In genomic region chr9:32526042-32526706, GRCh38 we compare ENCODE assay signal across 1 cellular context.
TF ChIP-seq lines count a peak whose summit lies in the region.

Gene RIGI, minus strand, starts transcription at chr9:32526196. Its CDS starts 30 bp downstream, at chr9:32526166.

TF ChIP-seq in HepG2, 621 proteins besides CTCF, POLR2A, EP300 and RAD21 (continued from another document and continues in another):
- no peak; the same call in 1 of the 2 replicates for TF ChIP-seq HMG20B (CRISPR knock-in tag; conservative IDR thresholded peaks at IDR 0.05)
- TF ChIP-seq, protein P1, sequence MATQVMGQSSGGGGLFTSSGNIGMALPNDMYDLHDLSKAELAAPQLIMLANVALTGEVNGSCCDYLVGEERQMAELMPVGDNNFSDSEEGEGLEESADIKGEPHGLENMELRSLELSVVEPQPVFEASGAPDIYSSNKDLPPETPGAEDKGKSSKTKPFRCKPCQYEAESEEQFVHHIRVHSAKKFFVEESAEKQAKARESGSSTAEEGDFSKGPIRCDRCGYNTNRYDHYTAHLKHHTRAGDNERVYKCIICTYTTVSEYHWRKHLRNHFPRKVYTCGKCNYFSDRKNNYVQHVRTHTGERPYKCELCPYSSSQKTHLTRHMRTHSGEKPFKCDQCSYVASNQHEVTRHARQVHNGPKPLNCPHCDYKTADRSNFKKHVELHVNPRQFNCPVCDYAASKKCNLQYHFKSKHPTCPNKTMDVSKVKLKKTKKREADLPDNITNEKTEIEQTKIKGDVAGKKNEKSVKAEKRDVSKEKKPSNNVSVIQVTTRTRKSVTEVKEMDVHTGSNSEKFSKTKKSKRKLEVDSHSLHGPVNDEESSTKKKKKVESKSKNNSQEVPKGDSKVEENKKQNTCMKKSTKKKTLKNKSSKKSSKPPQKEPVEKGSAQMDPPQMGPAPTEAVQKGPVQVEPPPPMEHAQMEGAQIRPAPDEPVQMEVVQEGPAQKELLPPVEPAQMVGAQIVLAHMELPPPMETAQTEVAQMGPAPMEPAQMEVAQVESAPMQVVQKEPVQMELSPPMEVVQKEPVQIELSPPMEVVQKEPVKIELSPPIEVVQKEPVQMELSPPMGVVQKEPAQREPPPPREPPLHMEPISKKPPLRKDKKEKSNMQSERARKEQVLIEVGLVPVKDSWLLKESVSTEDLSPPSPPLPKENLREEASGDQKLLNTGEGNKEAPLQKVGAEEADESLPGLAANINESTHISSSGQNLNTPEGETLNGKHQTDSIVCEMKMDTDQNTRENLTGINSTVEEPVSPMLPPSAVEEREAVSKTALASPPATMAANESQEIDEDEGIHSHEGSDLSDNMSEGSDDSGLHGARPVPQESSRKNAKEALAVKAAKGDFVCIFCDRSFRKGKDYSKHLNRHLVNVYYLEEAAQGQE (IDR thresholded peaks at IDR 0.05; ENCODE audit: borderline replicate concordance in 1 of 2, low read depth in 1 of 2, low read length in 2 of 2), result peak in 1 of 2 experiments; percentile 30; a peak in 1 of 4 replicates
- TF ChIP-seq AGO2 (optimal IDR thresholded peaks at IDR 0.05; ENCODE audit: low read depth, low read length), result peak; percentile 64
- 0 out of 2 replicates have a peak, but pooled peaks have one; percentile 61 for TF ChIP-seq KDM5B (CRISPR knock-in tag; IDR thresholded peaks at IDR 0.05; ENCODE audit: borderline replicate concordance)
- 0 out of 2 replicates have a peak, but pooled peaks have one; percentile 68 for TF ChIP-seq ZNF367 (CRISPR knock-in tag; IDR thresholded peaks at IDR 0.05; ENCODE audit: borderline replicate concordance)
- TF ChIP-seq ZNF292 (CRISPR knock-in tag; IDR thresholded peaks at IDR 0.05; ENCODE audit: borderline replicate concordance, low read depth), result peak; percentile 94
- peak; percentile 85; the same call in 1 of the 3 replicates for TF ChIP-seq MXI1 (IDR thresholded peaks at IDR 0.05; ENCODE audit: borderline replicate concordance, low read depth, low read length)
- peak; percentile 67 for TF ChIP-seq GABPB1 (CRISPR knock-in tag; IDR thresholded peaks at IDR 0.05)
- TF ChIP-seq, protein P2, sequence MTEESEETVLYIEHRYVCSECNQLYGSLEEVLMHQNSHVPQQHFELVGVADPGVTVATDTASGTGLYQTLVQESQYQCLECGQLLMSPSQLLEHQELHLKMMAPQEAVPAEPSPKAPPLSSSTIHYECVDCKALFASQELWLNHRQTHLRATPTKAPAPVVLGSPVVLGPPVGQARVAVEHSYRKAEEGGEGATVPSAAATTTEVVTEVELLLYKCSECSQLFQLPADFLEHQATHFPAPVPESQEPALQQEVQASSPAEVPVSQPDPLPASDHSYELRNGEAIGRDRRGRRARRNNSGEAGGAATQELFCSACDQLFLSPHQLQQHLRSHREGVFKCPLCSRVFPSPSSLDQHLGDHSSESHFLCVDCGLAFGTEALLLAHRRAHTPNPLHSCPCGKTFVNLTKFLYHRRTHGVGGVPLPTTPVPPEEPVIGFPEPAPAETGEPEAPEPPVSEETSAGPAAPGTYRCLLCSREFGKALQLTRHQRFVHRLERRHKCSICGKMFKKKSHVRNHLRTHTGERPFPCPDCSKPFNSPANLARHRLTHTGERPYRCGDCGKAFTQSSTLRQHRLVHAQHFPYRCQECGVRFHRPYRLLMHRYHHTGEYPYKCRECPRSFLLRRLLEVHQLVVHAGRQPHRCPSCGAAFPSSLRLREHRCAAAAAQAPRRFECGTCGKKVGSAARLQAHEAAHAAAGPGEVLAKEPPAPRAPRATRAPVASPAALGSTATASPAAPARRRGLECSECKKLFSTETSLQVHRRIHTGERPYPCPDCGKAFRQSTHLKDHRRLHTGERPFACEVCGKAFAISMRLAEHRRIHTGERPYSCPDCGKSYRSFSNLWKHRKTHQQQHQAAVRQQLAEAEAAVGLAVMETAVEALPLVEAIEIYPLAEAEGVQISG (CRISPR knock-in tag; IDR thresholded peaks at IDR 0.05), result peak; percentile 54
- TF ChIP-seq FOXA1 (IDR thresholded peaks at IDR 0.05), result no peak
- TF ChIP-seq FOXA1 (CRISPR knock-in tag; IDR thresholded peaks at IDR 0.05), result 0 out of 2 replicates have a peak, but pooled peaks have one; percentile 40
- TF ChIP-seq, protein P3, sequence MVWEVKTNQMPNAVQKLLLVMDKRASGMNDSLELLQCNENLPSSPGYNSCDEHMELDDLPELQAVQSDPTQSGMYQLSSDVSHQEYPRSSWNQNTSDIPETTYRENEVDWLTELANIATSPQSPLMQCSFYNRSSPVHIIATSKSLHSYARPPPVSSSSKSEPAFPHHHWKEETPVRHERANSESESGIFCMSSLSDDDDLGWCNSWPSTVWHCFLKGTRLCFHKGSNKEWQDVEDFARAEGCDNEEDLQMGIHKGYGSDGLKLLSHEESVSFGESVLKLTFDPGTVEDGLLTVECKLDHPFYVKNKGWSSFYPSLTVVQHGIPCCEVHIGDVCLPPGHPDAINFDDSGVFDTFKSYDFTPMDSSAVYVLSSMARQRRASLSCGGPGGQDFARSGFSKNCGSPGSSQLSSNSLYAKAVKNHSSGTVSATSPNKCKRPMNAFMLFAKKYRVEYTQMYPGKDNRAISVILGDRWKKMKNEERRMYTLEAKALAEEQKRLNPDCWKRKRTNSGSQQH (CRISPR knock-in tag; IDR thresholded peaks at IDR 0.05; ENCODE audit: low read depth), result 0 out of 2 replicates have a peak, but pooled peaks have one; percentile 41
- TF ChIP-seq ZNF547 (CRISPR knock-in tag; IDR thresholded peaks at IDR 0.05), result 0 out of 2 replicates have a peak, but pooled peaks have one; percentile 5
- 0 out of 2 replicates have a peak, but pooled peaks have one; percentile 42 for TF ChIP-seq ZNF639 (CRISPR knock-in tag; conservative IDR thresholded peaks at IDR 0.05)
- peak; percentile 49 for TF ChIP-seq ZFX (CRISPR knock-in tag; IDR thresholded peaks at IDR 0.05; ENCODE audit: low read depth)
- TF ChIP-seq ZSCAN9 (CRISPR knock-in tag; IDR thresholded peaks at IDR 0.05; ENCODE audit: borderline replicate concordance), result peak; percentile 67
- peak; percentile 76; the same call in 1 of the 2 replicates for TF ChIP-seq ZNF580 (CRISPR knock-in tag; IDR thresholded peaks at IDR 0.05; ENCODE audit: borderline replicate concordance, low read depth)
- no peak for TF ChIP-seq CENPBD1 (CRISPR knock-in tag; IDR thresholded peaks at IDR 0.05; ENCODE audit: borderline replicate concordance, low read depth)
- 0 out of 2 replicates have a peak, but pooled peaks have one; percentile 47 for TF ChIP-seq ZNF510 (CRISPR knock-in tag; IDR thresholded peaks at IDR 0.05; ENCODE audit: low read depth)
- TF ChIP-seq ELF3 (CRISPR knock-in tag; IDR thresholded peaks at IDR 0.05), result 0 out of 2 replicates have a peak, but pooled peaks have one; percentile 20
- no peak for TF ChIP-seq TCF7 (IDR thresholded peaks at IDR 0.05; ENCODE audit: low read depth)
- no peak for TF ChIP-seq ZNF800 (CRISPR knock-in tag; IDR thresholded peaks at IDR 0.05)
- TF ChIP-seq ZNF263 (CRISPR knock-in tag; IDR thresholded peaks at IDR 0.05), result no peak
- peak; percentile 77; the same call in 1 of the 2 replicates for TF ChIP-seq KDM5A (IDR thresholded peaks at IDR 0.05; ENCODE audit: borderline replicate concordance, low read length)
- 0 out of 2 replicates have a peak, but pooled peaks have one; percentile 54 for TF ChIP-seq ZNF160 (CRISPR knock-in tag; IDR thresholded peaks at IDR 0.05)
- no peak for TF ChIP-seq RFX1 (IDR thresholded peaks at IDR 0.05)
- TF ChIP-seq HINFP (CRISPR knock-in tag; IDR thresholded peaks at IDR 0.05; ENCODE audit: low read depth), result 0 out of 2 replicates have a peak, but pooled peaks have one; percentile 23
- TF ChIP-seq ZNF816 (CRISPR knock-in tag; IDR thresholded peaks at IDR 0.05; ENCODE audit: borderline replicate concordance), result peak; percentile 85; the same call in 1 of the 2 replicates
- peak; percentile 68 for TF ChIP-seq ZMYM4 (CRISPR knock-in tag; IDR thresholded peaks at IDR 0.05)
- peak; percentile 72 for TF ChIP-seq DR1 (CRISPR knock-in tag; IDR thresholded peaks at IDR 0.05)
- TF ChIP-seq PHF8 (CRISPR knock-in tag; IDR thresholded peaks at IDR 0.05), result peak; percentile 74
- no peak for TF ChIP-seq PCBP2 (optimal IDR thresholded peaks at IDR 0.05; ENCODE audit: low read depth, low read length, poor library complexity, severe bottlenecking)
- peak; percentile 54; the same call in 1 of the 2 replicates for TF ChIP-seq MTA1 (CRISPR knock-in tag; IDR thresholded peaks at IDR 0.05; ENCODE audit: borderline replicate concordance)
- TF ChIP-seq PRPF4 (IDR thresholded peaks at IDR 0.05; ENCODE audit: low read depth, low read length, poor library complexity, severe bottlenecking), result no peak
- TF ChIP-seq ONECUT2 (CRISPR knock-in tag; IDR thresholded peaks at IDR 0.05), result no peak
- TF ChIP-seq BORCS8-MEF2B (CRISPR knock-in tag; IDR thresholded peaks at IDR 0.05), result peak; percentile 54; the same call in 1 of the 2 replicates
- no peak for TF ChIP-seq ZNF75D (CRISPR knock-in tag; IDR thresholded peaks at IDR 0.05; ENCODE audit: borderline replicate concordance)
- TF ChIP-seq FOXK1 (CRISPR knock-in tag; IDR thresholded peaks at IDR 0.05; ENCODE audit: borderline replicate concordance, low read depth), result peak; percentile 46; the same call in 1 of the 2 replicates
- TF ChIP-seq FOXJ3 (CRISPR knock-in tag; IDR thresholded peaks at IDR 0.05; ENCODE audit: borderline replicate concordance), result peak; percentile 62; the same call in 1 of the 2 replicates
- peak; percentile 19; the same call in 1 of the 2 replicates for TF ChIP-seq ZNF777 (CRISPR knock-in tag; IDR thresholded peaks at IDR 0.05)
- peak; percentile 90 for TF ChIP-seq SAP130 (CRISPR knock-in tag; IDR thresholded peaks at IDR 0.05; ENCODE audit: low read depth)
- TF ChIP-seq ZFP91 (CRISPR knock-in tag; IDR thresholded peaks at IDR 0.05; ENCODE audit: borderline replicate concordance), result peak; percentile 34; the same call in 1 of the 2 replicates
- 0 out of 2 replicates have a peak, but pooled peaks have one; percentile 7 for TF ChIP-seq NCOA2 (CRISPR knock-in tag; IDR thresholded peaks at IDR 0.05)
- peak; percentile 69; the same call in 1 of the 2 replicates for TF ChIP-seq TAF1 (CRISPR knock-in tag; IDR thresholded peaks at IDR 0.05)
- 0 out of 2 replicates have a peak, but pooled peaks have one; percentile 14 for TF ChIP-seq ZNF614 (CRISPR knock-in tag; IDR thresholded peaks at IDR 0.05; ENCODE audit: borderline replicate concordance)
- no peak for TF ChIP-seq LCORL (IDR thresholded peaks at IDR 0.05)
- TF ChIP-seq LCORL (CRISPR knock-in tag; IDR thresholded peaks at IDR 0.05), result peak; percentile 55; the same call in 1 of the 2 replicates
- TF ChIP-seq RBM39 (IDR thresholded peaks at IDR 0.05; ENCODE audit: low read depth, low read length, poor library complexity, severe bottlenecking), result peak; percentile 38
- no peak for TF ChIP-seq SCMH1 (CRISPR knock-in tag; IDR thresholded peaks at IDR 0.05; ENCODE audit: borderline replicate concordance)
